17 cellular contexts compared by ENCODE assay signal in the genomic region with DNA sequence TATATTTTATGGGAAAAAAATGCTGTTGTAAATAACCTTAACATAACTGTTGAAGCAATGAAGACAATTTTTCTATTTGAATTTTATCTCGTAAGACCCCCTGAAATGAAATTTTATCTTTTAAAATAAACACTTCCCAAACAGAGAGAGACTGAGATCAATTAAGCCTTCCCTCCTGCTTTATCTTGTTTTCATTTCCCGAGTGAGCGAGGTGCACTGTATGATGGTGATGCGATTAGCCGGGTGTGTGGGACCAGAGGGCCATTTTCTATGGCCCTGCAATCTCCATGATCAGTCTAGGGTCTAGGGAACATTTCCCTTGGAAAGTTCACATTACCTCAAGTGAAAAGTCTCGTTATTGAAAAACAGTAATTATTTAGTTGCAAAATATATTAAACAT.
"Had no signal": no experiment of that assay in that cellular context is flagged by ENCODE, and none has a peak within 500 bp of the region (broad histone marks: within the 10 kb centered on the region; RNA-seq: fewer than 3 reads in every experiment).

No MANE protein-coding gene starts in this region.

- H3K4me3 Mint-ChIP-seq: activated naive CD4-positive, alpha-beta T cell treated with anti-CD3 and anti-CD28 coated beads, Interleukin-2, amount 50 U/mL, for 24 hours; brain; naive B cell; T-helper 1 cell treated with Interleukin-12 subunit alpha and Interleukin-12 subunit beta and Interleukin-4 antibody, amounts not matched to agents 30 μg/mL and 1 μg/mL, for 36 hours had no signal

- H3K9me3 Mint-ChIP-seq: activated naive CD4-positive, alpha-beta T cell treated with anti-CD3 and anti-CD28 coated beads, Interleukin-2, amount 50 U/mL, for 24 hours; T-helper 1 cell treated with Interleukin-12 subunit alpha and Interleukin-12 subunit beta and Interleukin-4 antibody, amounts not matched to agents 30 μg/mL and 1 μg/mL, for 36 hours had no signal

- H3K4me3 ChIP-seq: gastroesophageal sphincter, prostate gland, right lobe of liver, spleen, upper lobe of right lung had no signal

- H3K9me3 ChIP-seq: gastroesophageal sphincter, neutrophil, prostate gland, right lobe of liver, spleen, upper lobe of right lung had no signal

- H3K36me3 Mint-ChIP-seq: activated naive CD4-positive, alpha-beta T cell treated with anti-CD3 and anti-CD28 coated beads, Interleukin-2, amount 50 U/mL, for 24 hours; brain; naive B cell had no signal

- H3K4me1 Mint-ChIP-seq: activated naive CD4-positive, alpha-beta T cell treated with anti-CD3 and anti-CD28 coated beads, Interleukin-2, amount 50 U/mL, for 24 hours; naive B cell had no signal

- ATAC-seq: gastroesophageal sphincter, left ventricle myocardium superior, right lobe of liver, upper lobe of right lung had no signal

- H3K4me1 ChIP-seq: prostate gland, right lobe of liver, spleen, upper lobe of right lung had no signal

- DNase-seq: activated CD4-positive, alpha-beta T cell treated with anti-CD3 and anti-CD28 coated beads, Interleukin-2, amount 50 U/mL, for 1 hour; activated CD4-positive, CD25-positive, alpha-beta regulatory T cell; dermis blood vessel endothelial cell; left ventricle myocardium superior; midbrain; naive B cell; right lobe of liver; spleen; stimulated activated CD4-positive, alpha-beta T cell treated with anti-CD3 and anti-CD28 coated beads, Interleukin-2, amount 100 ng/mL, for 24 hours; stimulated activated naive CD4-positive, alpha-beta T cell treated with Interleukin-2 at 50 U/mL for 16 hours; upper lobe of right lung had no signal

- H3K27ac ChIP-seq: neutrophil, prostate gland, right lobe of liver, spleen, upper lobe of right lung had no signal

- H3K27ac Mint-ChIP-seq: activated naive CD4-positive, alpha-beta T cell treated with anti-CD3 and anti-CD28 coated beads, Interleukin-2, amount 50 U/mL, for 24 hours; naive B cell; T-helper 1 cell treated with Interleukin-12 subunit alpha and Interleukin-12 subunit beta and Interleukin-4 antibody, amounts not matched to agents 30 μg/mL and 1 μg/mL, for 36 hours had no signal

- H3K36me3 ChIP-seq: gastroesophageal sphincter, neutrophil, prostate gland, right lobe of liver, spleen, upper lobe of right lung had no signal

- H3K27me3 ChIP-seq: gastroesophageal sphincter, neutrophil, right lobe of liver, upper lobe of right lung had no signal
